Comparison of ENCODE assay signal across 8 cellular contexts in genomic region chr12:47361389-47362031, GRCh38.
DNase-seq lines count a peak whose midpoint lies in the region; ATAC-seq and TF ChIP-seq lines count a peak whose summit lies in the region.

No MANE protein-coding gene starts in this region.

- no peak for TF ChIP-seq POLR2A in upper lobe of left lung (IDR thresholded peaks at IDR 0.05)

- TF ChIP-seq EP300 in upper lobe of left lung (IDR thresholded peaks at IDR 0.05), result no peak

- intact Hi-C loops in left lung (cut with DNase I), result no loop called here

- H3K9me3 ChIP-seq in HEK293 (ENCODE audit: control insufficient read depth, insufficient read depth, low read depth, low read length) (no peaks in the 10 kb centered on the region), left lung (peaks cover 0 to 2% of the 10 kb centered on the region in 2 donors), upper lobe of left lung (no peaks in the 10 kb centered on the region)

- CTCF ChIA-PET in HEK293 (lab: Yijun Ruan, JAX), result interaction anchor here (0.5 kb wide), 1 partner anchor 21 kb away, joined by 3 read pairs; no protein-coding TSS in a partner anchor

- H3K36me3 ChIP-seq in HEK293 (ENCODE audit: control insufficient read depth in 2 of 2, insufficient read depth in 1 of 2, low read length in 2 of 2) (no peaks in the 10 kb centered on the region), left lung (no peaks in the 10 kb centered on the region), upper lobe of left lung (no peaks in the 10 kb centered on the region)

- in situ Hi-C loops in ACHN (cut with HindIII; ENCODE audit: low pct_ligation_motif_present, low pct_unique_long_range_greater_than_20kb, low sequenced_read_pairs), result no loop called here

- ATAC-seq in left lung (peak; percentile 72), upper lobe of left lung (ENCODE audit: low FRiP score in 2 of 2) (peak; percentile 53 to 65), HG03280 (IDR thresholded peaks at IDR 0.05; ENCODE audit: unreplicated experiment) (no peak)

- WGBS in upper lobe of left lung, 2 donors, result 57 to 59% methylated on average over 7 of the region's 7 CpGs

- DNase-seq in GM12865 (ENCODE audit: low read depth) (peak; percentile 45), NOMO-1 (lab: John Stamatoyannopoulos, UW; ENCODE audit: unreplicated experiment in 2 of 2) (peak; percentile 16 to 48), left lung (peak in 1 of 2 donors; percentile 37), upper lobe of left lung (peak in 1 of 2 donors; percentile 48), ACHN (no peak)
- DNase-seq in activated gamma-delta T cell treated with anti-CD3 and anti-CD28 coated beads, Interleukin-2, amount 50 U/mL, for 16 hours (ENCODE audit: low read depth), result peak; percentile 10

- no peak overlapping the region for H3K27ac ChIP-seq in HEK293 (ENCODE audit: extremely low read depth, low read depth, low read length)
- peak overlapping the region; percentile 63 to 87 for H3K27ac ChIP-seq in left lung
- peak overlapping the region; percentile 72 to 87 (median 80) for H3K27ac ChIP-seq in upper lobe of left lung

- H3K27me3 ChIP-seq in left lung, result no peaks in the 10 kb centered on the region
- no peaks in the 10 kb centered on the region for H3K27me3 ChIP-seq in upper lobe of left lung

- H3K4me1 ChIP-seq in HEK293 (ENCODE audit: control insufficient read depth, insufficient read depth, low read length) (no peaks in the 10 kb centered on the region), left lung (peaks cover 0 to 50% of the 10 kb centered on the region in 2 donors), upper lobe of left lung (peaks cover 13 to 24% (median 16%) of the 10 kb centered on the region in 4 donors)

- TF ChIP-seq CTCF in GM12865 (IDR thresholded peaks at IDR 0.05; ENCODE audit: insufficient read depth, low read depth, low read length, missing control alignments) (no peak), HEK293 (tag by site-specific recombination; IDR thresholded peaks at IDR 0.05) (no peak), left lung (IDR thresholded peaks at IDR 0.05) (no peak), upper lobe of left lung (IDR thresholded peaks at IDR 0.05) (no peak)

- H3K4me3 ChIP-seq in GM12865 (ENCODE audit: low read depth, low read length) (peak overlapping the region; percentile 14; the same call in 1 of the 2 replicates), HEK293 (ENCODE audit: low read depth, low read length) (no peak overlapping the region), left lung (peak overlapping the region in 1 of 2 donors; percentile 6), upper lobe of left lung (peak overlapping the region in 1 of 4 donors; percentile 19)

- POLR2A ChIA-PET in HEK293 (lab: Yijun Ruan, JAX), result no interaction called here

TF ChIP-seq in HEK293, 187 proteins besides CTCF, POLR2A, EP300 and RAD21:
- peak; percentile 25; the same call in 1 of the 2 replicates for TF ChIP-seq ZBTB17 (tag by site-specific recombination; IDR thresholded peaks at IDR 0.05)
- TF ChIP-seq ZNF248 (tag by site-specific recombination; IDR thresholded peaks at IDR 0.05), result no peak
- TF ChIP-seq ZNF654 (tag by site-specific recombination; IDR thresholded peaks at IDR 0.05; ENCODE audit: low read depth), result no peak
- TF ChIP-seq ZBTB20 (tag by site-specific recombination; IDR thresholded peaks at IDR 0.05), result peak; percentile 46; the same call in 1 of the 2 replicates
- no peak for TF ChIP-seq PATZ1 (tag by site-specific recombination; IDR thresholded peaks at IDR 0.05)
- TF ChIP-seq ZNF121 (tag by site-specific recombination; IDR thresholded peaks at IDR 0.05), result no peak
- no peak for TF ChIP-seq ZNF18 (tag by site-specific recombination; IDR thresholded peaks at IDR 0.05)
- no peak for TF ChIP-seq ZNF621 (tag by site-specific recombination; IDR thresholded peaks at IDR 0.05)
- no peak for TF ChIP-seq ATF2 (tag by site-specific recombination; IDR thresholded peaks at IDR 0.05; ENCODE audit: low read depth)
- TF ChIP-seq ZNF701 (tag by site-specific recombination; IDR thresholded peaks at IDR 0.05), result no peak
- TF ChIP-seq ZNF449 (tag by site-specific recombination; IDR thresholded peaks at IDR 0.05), result no peak
